Comparison of ENCODE assay signal across 16 cellular contexts in the genomic region with DNA sequence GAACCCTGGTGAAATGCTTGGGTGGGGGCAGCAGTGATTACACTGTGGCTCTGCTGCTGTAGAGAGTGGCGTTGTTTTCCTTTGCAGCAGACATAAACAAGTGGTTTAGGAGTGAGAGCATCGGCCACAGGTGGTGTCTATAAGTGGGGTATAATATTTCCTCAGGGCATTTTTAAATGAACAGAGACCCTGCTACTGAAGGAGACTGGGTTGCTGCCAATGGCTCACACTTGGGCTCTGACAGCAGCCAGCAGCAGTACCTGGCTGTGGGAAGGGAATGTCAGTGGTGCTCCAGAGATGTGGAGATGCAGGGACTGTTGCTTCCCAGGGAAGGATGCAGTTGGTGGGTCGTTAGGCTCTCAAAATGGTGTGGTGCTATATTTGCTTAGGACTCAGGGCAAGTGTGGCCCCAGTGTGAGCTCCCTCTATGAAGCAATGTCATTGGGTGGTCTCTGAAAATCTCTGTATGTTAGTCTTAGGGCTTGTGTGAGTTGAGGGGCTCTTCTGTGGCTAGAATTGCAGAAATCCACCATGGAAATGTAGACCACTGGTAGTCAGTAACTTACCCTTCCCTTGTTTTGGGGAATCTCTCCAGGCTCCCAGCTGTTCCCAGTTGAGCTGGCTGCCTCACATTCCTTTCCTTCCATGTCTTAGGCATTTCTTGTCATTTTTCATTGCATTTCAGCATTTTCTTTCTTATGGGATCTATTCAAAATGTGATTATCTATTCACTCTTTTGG.
"Had no signal": no experiment of that assay in that cellular context is flagged by ENCODE, and none has a peak within 500 bp of the region (broad histone marks: within the 10 kb centered on the region; RNA-seq: fewer than 3 reads in every experiment).

No MANE protein-coding gene starts in this region.

- H3K4me1 ChIP-seq: upper lobe of right lung had no signal

- ATAC-seq: activated CD8-positive, alpha-beta T cell treated with anti-CD3 and anti-CD28 coated beads for 36 hours; activated naive CD4-positive, alpha-beta T cell treated with anti-CD3 and anti-CD28 coated beads, Interleukin-2, amount 50 U/mL, for 72 hours; activated T-cell treated with anti-CD3 and anti-CD28 coated beads, Interleukin-2, amount 50 U/mL, for 4 hours; esophagus mucosa; left lobe of liver; natural killer cell; stimulated activated effector memory CD8-positive, alpha-beta T cell treated with anti-CD3 and anti-CD28 coated beads, Interleukin-12 subunit alpha, Interleukin-12 subunit beta, amount 100 ng/mL, for 72 hours had no signal

- H3K9me3 ChIP-seq: thoracic aorta, upper lobe of right lung had no signal

- H3K36me3 Mint-ChIP-seq: stimulated activated effector memory CD8-positive, alpha-beta T cell treated with anti-CD3 and anti-CD28 coated beads, Interleukin-12 subunit alpha, Interleukin-12 subunit beta, amount 100 ng/mL, for 72 hours had no signal

- H3K27me3 ChIP-seq: neutrophil, upper lobe of right lung had no signal

- H3K27me3 Mint-ChIP-seq: activated B cell treated with CpG ODN at 0.5 μM for 24 hours; activated CD8-positive, alpha-beta T cell treated with anti-CD3 and anti-CD28 coated beads for 36 hours had no signal

- H3K4me1 Mint-ChIP-seq: activated B cell treated with CpG ODN at 0.5 μM for 24 hours; natural killer cell; stimulated activated effector memory CD8-positive, alpha-beta T cell treated with anti-CD3 and anti-CD28 coated beads, Interleukin-12 subunit alpha, Interleukin-12 subunit beta, amount 100 ng/mL, for 72 hours had no signal

- H3K4me3 Mint-ChIP-seq: activated B cell treated with CpG ODN at 0.5 μM for 24 hours; activated CD8-positive, alpha-beta T cell treated with anti-CD3 and anti-CD28 coated beads for 36 hours; activated T-cell treated with anti-CD3 and anti-CD28 coated beads, Interleukin-2, amount 50 U/mL, for 4 hours; natural killer cell; stimulated activated effector memory CD8-positive, alpha-beta T cell treated with anti-CD3 and anti-CD28 coated beads, Interleukin-12 subunit alpha, Interleukin-12 subunit beta, amount 100 ng/mL, for 72 hours had no signal

- H3K27ac ChIP-seq: neutrophil, thoracic aorta, upper lobe of right lung had no signal

- H3K4me3 ChIP-seq: thoracic aorta, upper lobe of right lung had no signal

- H3K27ac Mint-ChIP-seq: activated B cell treated with CpG ODN at 0.5 μM for 24 hours; activated CD8-positive, alpha-beta T cell treated with anti-CD3 and anti-CD28 coated beads for 36 hours; activated naive CD4-positive, alpha-beta T cell treated with anti-CD3 and anti-CD28 coated beads, Interleukin-2, amount 50 U/mL, for 72 hours; natural killer cell; stimulated activated effector memory CD8-positive, alpha-beta T cell treated with anti-CD3 and anti-CD28 coated beads, Interleukin-12 subunit alpha, Interleukin-12 subunit beta, amount 100 ng/mL, for 72 hours had no signal

- H3K36me3 ChIP-seq: neutrophil, thoracic aorta, upper lobe of right lung had no signal

- DNase-seq: activated B cell treated with CpG ODN at 0.5 μM for 24 hours; activated CD4-positive, alpha-beta T cell treated with anti-CD3 and anti-CD28 coated beads for 48 hours; activated CD8-positive, alpha-beta T cell treated with anti-CD3 and anti-CD28 coated beads for 36 hours; activated effector memory CD4-positive, alpha-beta T cell treated with anti-CD3 and anti-CD28 coated beads, Interleukin-2, amount 50 U/mL, for 16 hours; activated T-cell treated with anti-CD3 and anti-CD28 coated beads, Interleukin-2, amount 50 U/mL, for 4 hours; amniotic stem cell; natural killer cell; stimulated activated CD4-positive, alpha-beta T cell treated with anti-CD3 and anti-CD28 coated beads, Interleukin-12 subunit alpha, Interleukin-12 subunit beta, amount 100 ng/mL, for 4 hours; stimulated activated CD4-positive, alpha-beta T cell treated with anti-CD3 and anti-CD28 coated beads, Interleukin-2, amount 100 ng/mL, for 24 hours; upper lobe of right lung had no signal
